8 cellular contexts compared by ENCODE assay signal in the genomic region with DNA sequence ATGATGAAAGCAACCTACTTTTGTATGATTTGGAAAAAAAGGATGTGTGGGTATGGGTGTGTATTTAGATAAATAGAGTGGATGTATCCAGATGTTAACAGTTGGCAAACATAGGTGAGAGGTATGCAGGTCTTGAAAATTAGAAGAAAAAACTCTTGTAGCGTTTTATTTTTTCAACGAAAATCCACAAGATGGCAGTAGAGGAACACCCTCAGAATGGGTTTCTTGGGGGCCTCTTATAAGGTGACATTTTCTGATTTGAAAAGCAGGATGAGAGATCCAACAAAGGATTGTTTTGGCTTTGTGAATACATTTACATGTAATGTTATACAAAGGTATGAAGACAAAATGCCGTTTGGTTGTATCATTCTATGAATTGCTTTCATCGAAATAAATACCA.
DNase-seq lines count a peak whose midpoint lies in the region; ATAC-seq and TF ChIP-seq lines count a peak whose summit lies in the region.

No MANE protein-coding gene starts in this region.

- no peak overlapping the region for H3K27ac Mint-ChIP-seq in CD4-positive, CD25-positive, alpha-beta regulatory T cell

- peak; percentile 44 for TF ChIP-seq CTCF in cardiac fibroblast (IDR thresholded peaks at IDR 0.05; ENCODE audit: low read depth, low read length)

- H3K4me1 ChIP-seq in CD4-positive, CD25-positive, alpha-beta regulatory T cell (ENCODE audit: control insufficient read depth, insufficient read depth, low read length, poor library complexity, severe bottlenecking) = no peaks in the 10 kb centered on the region

- H3K36me3 ChIP-seq in CD4-positive, CD25-positive, alpha-beta regulatory T cell (ENCODE audit: control insufficient read depth, insufficient read depth, low read length) = no peaks in the 10 kb centered on the region

- no peak overlapping the region for H3K27ac ChIP-seq in CD4-positive, CD25-positive, alpha-beta regulatory T cell (ENCODE audit: insufficient read depth, low read length, poor library complexity, severe bottlenecking)

- H3K4me1 Mint-ChIP-seq in CD4-positive, CD25-positive, alpha-beta regulatory T cell = no peaks in the 10 kb centered on the region

- peaks cover 13% of the 10 kb centered on the region for H3K27me3 Mint-ChIP-seq in CD4-positive, CD25-positive, alpha-beta regulatory T cell

- no peaks in the 10 kb centered on the region for H3K36me3 Mint-ChIP-seq in CD4-positive, CD25-positive, alpha-beta regulatory T cell

- peak in 2 of 3 donors; percentile 35 to 50 for DNase-seq in CD4-positive, CD25-positive, alpha-beta regulatory T cell
- DNase-seq in GM19238 (ENCODE audit: insufficient read length, low spot score) (peak; percentile 9), NCI-H2171 treated with DMSO at 0.1 percent for 48 hours (lab: John Stamatoyannopoulos, UW) (peak; percentile 21), cardiac fibroblast (ENCODE audit: low read depth in 2 of 2) (peak; percentile 51 to 52), myocyte (ENCODE audit: low read depth) (peak; percentile 35)
- no peak for DNase-seq in activated effector memory CD4-positive, alpha-beta T cell treated with Interleukin-2 at 50 U/mL for 16 hours

- H3K4me3 Mint-ChIP-seq in CD4-positive, CD25-positive, alpha-beta regulatory T cell = no peak overlapping the region

- H3K27me3 ChIP-seq in CD4-positive, CD25-positive, alpha-beta regulatory T cell (ENCODE audit: control insufficient read depth, insufficient read depth, low read length) = no peaks in the 10 kb centered on the region

- H3K4me3 ChIP-seq in CD4-positive, CD25-positive, alpha-beta regulatory T cell (ENCODE audit: low read depth, low read length) = no peak overlapping the region
- H3K4me3 ChIP-seq in cardiac fibroblast (replicated peaks in 1 of 2; ENCODE audit: low read depth in 2 of 2, low read length in 2 of 2) = no peak overlapping the region

- H3K9me3 ChIP-seq in CD4-positive, CD25-positive, alpha-beta regulatory T cell (ENCODE audit: control insufficient read depth in 2 of 2, low read length in 2 of 2) = no peaks in the 10 kb centered on the region

- no peak for ATAC-seq in CD4-positive, CD25-positive, alpha-beta regulatory T cell (ENCODE audit: low read depth in 2 of 2)
- ATAC-seq in HG02852 (IDR thresholded peaks at IDR 0.05; ENCODE audit: unreplicated experiment) = no peak
- no peak for ATAC-seq in GM19397 (IDR thresholded peaks at IDR 0.05; ENCODE audit: unreplicated experiment)

- H3K9me3 Mint-ChIP-seq in CD4-positive, CD25-positive, alpha-beta regulatory T cell = peaks cover 0 to 1% (median 0%) of the 10 kb centered on the region in 7 donors
